Comparison of ENCODE assay signal across 39 cellular contexts in the genomic region with DNA sequence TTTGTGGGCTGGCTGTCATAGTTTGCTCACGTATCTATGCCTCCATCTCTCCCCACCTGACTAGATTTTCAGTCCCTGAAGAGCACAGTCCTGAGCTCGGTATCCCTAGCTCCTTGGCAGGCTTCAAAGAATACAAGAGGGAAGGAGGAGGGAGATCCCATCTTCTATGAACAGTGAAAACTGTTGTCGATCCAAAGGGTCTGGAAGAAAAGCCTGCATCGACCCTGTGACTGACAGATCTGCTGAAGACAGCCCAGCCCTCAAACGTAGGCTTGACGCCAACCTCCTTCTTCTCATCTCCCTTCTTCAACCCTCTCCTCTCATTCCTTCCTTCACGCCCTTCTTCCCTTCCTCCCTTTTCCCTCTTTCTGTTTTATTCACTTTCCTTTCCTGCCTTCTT. TPM values are rescaled to one million over a fixed set of nuclear protein-coding genes. Genes with fewer than 3 reads are reported as not detected.
"Had no signal": no experiment of that assay in that cellular context is flagged by ENCODE, and none has a peak within 500 bp of the region (broad histone marks: within the 10 kb centered on the region; RNA-seq: fewer than 3 reads in every experiment).

No MANE protein-coding gene starts in this region.

- ATAC-seq: activated CD4-positive, alpha-beta T cell treated with anti-CD3 and anti-CD28 coated beads for 36 hours; activated CD4-positive, CD25-positive, alpha-beta regulatory T cell treated with anti-CD3 and anti-CD28 coated beads, Interleukin-2, amount 50 U/mL, for 24 hours; activated CD8-positive, alpha-beta memory T cell treated with anti-CD3 and anti-CD28 coated beads, Interleukin-2, amount 10 ng/mL, durations not matched to agents 7 days and 5 days; activated CD8-positive, alpha-beta T cell treated with anti-CD3 and anti-CD28 coated beads, Interleukin-2, amount 10 ng/mL, durations not matched to agents 7 days and 5 days; activated naive CD8-positive, alpha-beta T cell treated with anti-CD3 and anti-CD28 coated beads, Interleukin-2, amount 50 U/mL, for 24 hours; WTC11 had no signal

- H3K36me3 ChIP-seq: ascending aorta, cardiac muscle cell had no signal

- H3K4me1 Mint-ChIP-seq: activated CD4-positive, alpha-beta memory T cell treated with anti-CD3 and anti-CD28 coated beads, Interleukin-2, amount 10 ng/mL, durations not matched to agents 7 days and 5 days; activated CD4-positive, alpha-beta T cell treated with anti-CD3 and anti-CD28 coated beads, Interleukin-2, amount 10 ng/mL, durations not matched to agents 7 days and 5 days; activated CD8-positive, alpha-beta memory T cell treated with anti-CD3 and anti-CD28 coated beads, Interleukin-2, amount 10 ng/mL, durations not matched to agents 7 days and 5 days; activated naive CD4-positive, alpha-beta T cell treated with anti-CD3 and anti-CD28 coated beads, Interleukin-2, amount 10 ng/mL, durations not matched to agents 7 days and 5 days; activated naive CD4-positive, alpha-beta T cell treated with anti-CD3 and anti-CD28 coated beads, Interleukin-2, amount 50 U/mL, for 24 hours; activated naive CD8-positive, alpha-beta T cell treated with anti-CD3 and anti-CD28 coated beads, Interleukin-2, amount 10 ng/mL, durations not matched to agents 7 days and 5 days; activated naive CD8-positive, alpha-beta T cell treated with anti-CD3 and anti-CD28 coated beads, Interleukin-2, amount 50 U/mL, for 24 hours; central memory CD8-positive, alpha-beta T cell; WTC11 had no signal

- H3K27ac ChIP-seq: ascending aorta, cardiac muscle cell, VCaP had no signal

- H3K4me3 ChIP-seq: ascending aorta, cardiac muscle cell had no signal

- H3K9me3 ChIP-seq: ascending aorta had no signal

- H3K36me3 Mint-ChIP-seq: activated CD8-positive, alpha-beta memory T cell treated with anti-CD3 and anti-CD28 coated beads, Interleukin-2, amount 10 ng/mL, durations not matched to agents 7 days and 5 days; activated naive CD4-positive, alpha-beta T cell treated with anti-CD3 and anti-CD28 coated beads, Interleukin-2, amount 10 ng/mL, durations not matched to agents 7 days and 5 days; activated naive CD4-positive, alpha-beta T cell treated with anti-CD3 and anti-CD28 coated beads, Interleukin-2, amount 50 U/mL, for 24 hours; activated naive CD8-positive, alpha-beta T cell; activated naive CD8-positive, alpha-beta T cell treated with anti-CD3 and anti-CD28 coated beads, Interleukin-2, amount 10 ng/mL, durations not matched to agents 7 days and 5 days; brain; WTC11 had no signal

- H3K4me3 Mint-ChIP-seq: activated CD4-positive, alpha-beta memory T cell treated with anti-CD3 and anti-CD28 coated beads, Interleukin-2, amount 10 ng/mL, durations not matched to agents 7 days and 5 days; activated CD4-positive, alpha-beta T cell treated with anti-CD3 and anti-CD28 coated beads for 36 hours; activated CD4-positive, alpha-beta T cell treated with anti-CD3 and anti-CD28 coated beads, Interleukin-2, amount 10 ng/mL, durations not matched to agents 7 days and 5 days; activated CD8-positive, alpha-beta memory T cell treated with anti-CD3 and anti-CD28 coated beads, Interleukin-2, amount 10 ng/mL, durations not matched to agents 7 days and 5 days; activated CD8-positive, alpha-beta T cell treated with anti-CD3 and anti-CD28 coated beads, Interleukin-2, amount 10 ng/mL, durations not matched to agents 7 days and 5 days; activated naive CD4-positive, alpha-beta T cell treated with anti-CD3 and anti-CD28 coated beads, Interleukin-2, amount 10 ng/mL, durations not matched to agents 7 days and 5 days; activated naive CD4-positive, alpha-beta T cell treated with anti-CD3 and anti-CD28 coated beads, Interleukin-2, amount 50 U/mL, for 24 hours; activated naive CD8-positive, alpha-beta T cell; activated naive CD8-positive, alpha-beta T cell treated with anti-CD3 and anti-CD28 coated beads, Interleukin-2, amount 10 ng/mL, durations not matched to agents 7 days and 5 days; activated naive CD8-positive, alpha-beta T cell treated with anti-CD3 and anti-CD28 coated beads, Interleukin-2, amount 50 U/mL, for 24 hours; activated T-cell treated with anti-CD3 and anti-CD28 coated beads, Interleukin-2, amount 50 U/mL, for 24 hours; brain; central memory CD8-positive, alpha-beta T cell; T-helper 1 cell treated with Interleukin-12 subunit alpha and Interleukin-12 subunit beta and Interleukin-4 antibody, amounts not matched to agents 30 μg/mL and 1 μg/mL, for 36 hours; T-helper 2 cell treated with Interferon-gamma antibody and Interleukin-4, amounts not matched to agents 5 μg/mL and 100 μg/mL, for 36 hours; WTC11 had no signal

- H3K27ac Mint-ChIP-seq: activated CD4-positive, alpha-beta memory T cell treated with anti-CD3 and anti-CD28 coated beads, Interleukin-2, amount 10 ng/mL, durations not matched to agents 7 days and 5 days; activated CD4-positive, alpha-beta T cell treated with anti-CD3 and anti-CD28 coated beads for 36 hours; activated CD4-positive, alpha-beta T cell treated with anti-CD3 and anti-CD28 coated beads, Interleukin-2, amount 10 ng/mL, durations not matched to agents 7 days and 5 days; activated CD8-positive, alpha-beta memory T cell treated with anti-CD3 and anti-CD28 coated beads, Interleukin-2, amount 10 ng/mL, durations not matched to agents 7 days and 5 days; activated CD8-positive, alpha-beta T cell treated with anti-CD3 and anti-CD28 coated beads, Interleukin-2, amount 10 ng/mL, durations not matched to agents 7 days and 5 days; activated naive CD4-positive, alpha-beta T cell treated with anti-CD3 and anti-CD28 coated beads, Interleukin-2, amount 10 ng/mL, durations not matched to agents 7 days and 5 days; activated naive CD4-positive, alpha-beta T cell treated with anti-CD3 and anti-CD28 coated beads, Interleukin-2, amount 50 U/mL, for 24 hours; activated naive CD8-positive, alpha-beta T cell; activated naive CD8-positive, alpha-beta T cell treated with anti-CD3 and anti-CD28 coated beads, Interleukin-2, amount 10 ng/mL, durations not matched to agents 7 days and 5 days; activated naive CD8-positive, alpha-beta T cell treated with anti-CD3 and anti-CD28 coated beads, Interleukin-2, amount 50 U/mL, for 24 hours; activated T-cell treated with anti-CD3 and anti-CD28 coated beads, Interleukin-2, amount 50 U/mL, for 24 hours; activated T-helper 2 cell treated with anti-CD3 and anti-CD28 coated beads, Interferon-gamma antibody, Interleukin-2, Interleukin-4, amounts not matched to agents 10 μg/mL and 5 μg/mL and 100 μg/mL, durations not matched to agents 14 hours and 24 hours and 36 hours; brain; T-helper 1 cell treated with Interleukin-12 subunit alpha and Interleukin-12 subunit beta and Interleukin-4 antibody, amounts not matched to agents 30 μg/mL and 1 μg/mL, for 36 hours; T-helper 2 cell treated with Interferon-gamma antibody and Interleukin-4, amounts not matched to agents 5 μg/mL and 100 μg/mL, for 36 hours; WTC11 had no signal

- DNase-seq: activated CD4-positive, alpha-beta memory T cell treated with anti-CD3 and anti-CD28 coated beads, Interleukin-2, amount 10 ng/mL, durations not matched to agents 7 days and 5 days; activated CD4-positive, alpha-beta T cell treated with anti-CD3 and anti-CD28 coated beads for 1 hour; activated CD4-positive, alpha-beta T cell treated with anti-CD3 and anti-CD28 coated beads for 36 hours; activated CD4-positive, alpha-beta T cell treated with anti-CD3 and anti-CD28 coated beads for 48 hours; activated CD4-positive, alpha-beta T cell treated with anti-CD3 and anti-CD28 coated beads, Interleukin-2, amount 10 ng/mL, durations not matched to agents 7 days and 5 days; activated CD4-positive, alpha-beta T cell treated with anti-CD3 and anti-CD28 coated beads, Interleukin-2, amount 50 U/mL, for 48 hours; activated CD4-positive, CD25-positive, alpha-beta regulatory T cell; activated CD8-positive, alpha-beta memory T cell treated with anti-CD3 and anti-CD28 coated beads for 24 hours; activated CD8-positive, alpha-beta memory T cell treated with anti-CD3 and anti-CD28 coated beads, Interleukin-2, amount 50 U/mL, for 48 hours; activated CD8-positive, alpha-beta T cell treated with anti-CD3 and anti-CD28 coated beads, Interleukin-2, amount 10 ng/mL, durations not matched to agents 7 days and 5 days; activated effector memory CD4-positive, alpha-beta T cell treated with Interleukin-2 at 50 U/mL for 16 hours; activated gamma-delta T cell; activated naive CD4-positive, alpha-beta T cell treated with anti-CD3 and anti-CD28 coated beads, Interleukin-2, amount 10 ng/mL, durations not matched to agents 7 days and 5 days; activated naive CD4-positive, alpha-beta T cell treated with Interleukin-2 at 50 U/mL for 16 hours; activated naive CD8-positive, alpha-beta T cell treated with anti-CD3 and anti-CD28 coated beads, Interleukin-2, amount 10 ng/mL, durations not matched to agents 7 days and 5 days; activated naive CD8-positive, alpha-beta T cell treated with anti-CD3 and anti-CD28 coated beads, Interleukin-2, amount 50 U/mL, for 24 hours; activated T-cell treated with anti-CD3 and anti-CD28 coated beads, Interleukin-2, amount 50 U/mL, for 24 hours; activated T-cell treated with anti-CD3 and anti-CD28 coated beads, Interleukin-2, amount 50 U/mL, for 48 hours; amygdala; anterior cingulate cortex; caudate nucleus; SW 1271; T-helper 1 cell; T-helper 2 cell; T-helper 9 cell had no signal

- H3K27me3 ChIP-seq: ascending aorta had no signal

- H3K9me3 Mint-ChIP-seq: activated CD4-positive, alpha-beta memory T cell treated with anti-CD3 and anti-CD28 coated beads, Interleukin-2, amount 10 ng/mL, durations not matched to agents 7 days and 5 days; activated CD4-positive, alpha-beta T cell treated with anti-CD3 and anti-CD28 coated beads, Interleukin-2, amount 10 ng/mL, durations not matched to agents 7 days and 5 days; activated naive CD4-positive, alpha-beta T cell treated with anti-CD3 and anti-CD28 coated beads, Interleukin-2, amount 10 ng/mL, durations not matched to agents 7 days and 5 days; activated naive CD4-positive, alpha-beta T cell treated with anti-CD3 and anti-CD28 coated beads, Interleukin-2, amount 50 U/mL, for 24 hours; activated naive CD8-positive, alpha-beta T cell treated with anti-CD3 and anti-CD28 coated beads, Interleukin-2, amount 10 ng/mL, durations not matched to agents 7 days and 5 days; activated naive CD8-positive, alpha-beta T cell treated with anti-CD3 and anti-CD28 coated beads, Interleukin-2, amount 50 U/mL, for 24 hours; activated T-cell treated with anti-CD3 and anti-CD28 coated beads, Interleukin-2, amount 50 U/mL, for 24 hours; activated T-helper 2 cell treated with anti-CD3 and anti-CD28 coated beads, Interferon-gamma antibody, Interleukin-2, Interleukin-4, amounts not matched to agents 10 μg/mL and 5 μg/mL and 100 μg/mL, durations not matched to agents 14 hours and 24 hours and 36 hours; brain; central memory CD8-positive, alpha-beta T cell; T-helper 1 cell treated with Interleukin-12 subunit alpha and Interleukin-12 subunit beta and Interleukin-4 antibody, amounts not matched to agents 30 μg/mL and 1 μg/mL, for 36 hours; T-helper 2 cell treated with Interferon-gamma antibody and Interleukin-4, amounts not matched to agents 5 μg/mL and 100 μg/mL, for 36 hours; WTC11 had no signal

RNA-seq across cellular contexts. Expression of gene ADORA1, which starts 13.3 kb away (rescaled TPM):
- total RNA-seq: activated CD4-positive, alpha-beta T cell treated with anti-CD3 and anti-CD28 coated beads for 36 hours; activated CD4-positive, alpha-beta T cell treated with anti-CD3 and anti-CD28 coated beads, Interleukin-2, amount 10 ng/mL, durations not matched to agents 7 days and 5 days; activated CD8-positive, alpha-beta memory T cell treated with anti-CD3 and anti-CD28 coated beads, Interleukin-2, amount 10 ng/mL, durations not matched to agents 7 days and 5 days; activated CD8-positive, alpha-beta T cell treated with anti-CD3 and anti-CD28 coated beads, Interleukin-2, amount 10 ng/mL, durations not matched to agents 7 days and 5 days; activated naive CD8-positive, alpha-beta T cell treated with anti-CD3 and anti-CD28 coated beads, Interleukin-2, amount 10 ng/mL, durations not matched to agents 7 days and 5 days; activated T-helper 2 cell treated with anti-CD3 and anti-CD28 coated beads, Interferon-gamma antibody, Interleukin-2, Interleukin-4, amounts not matched to agents 10 μg/mL and 5 μg/mL and 100 μg/mL, durations not matched to agents 14 hours and 24 hours and 36 hours had no signal

RNA-seq across cellular contexts. Expression of gene MYOG, which starts 28.4 kb away (rescaled TPM):
- total RNA-seq: activated CD4-positive, alpha-beta memory T cell treated with anti-CD3 and anti-CD28 coated beads, Interleukin-2, amount 10 ng/mL, durations not matched to agents 7 days and 5 days; activated CD4-positive, alpha-beta T cell treated with anti-CD3 and anti-CD28 coated beads for 36 hours; activated CD4-positive, alpha-beta T cell treated with anti-CD3 and anti-CD28 coated beads, Interleukin-2, amount 10 ng/mL, durations not matched to agents 7 days and 5 days; activated CD8-positive, alpha-beta memory T cell treated with anti-CD3 and anti-CD28 coated beads, Interleukin-2, amount 10 ng/mL, durations not matched to agents 7 days and 5 days; activated CD8-positive, alpha-beta T cell treated with anti-CD3 and anti-CD28 coated beads, Interleukin-2, amount 10 ng/mL, durations not matched to agents 7 days and 5 days; activated naive CD8-positive, alpha-beta T cell treated with anti-CD3 and anti-CD28 coated beads, Interleukin-2, amount 10 ng/mL, durations not matched to agents 7 days and 5 days; activated T-helper 2 cell treated with anti-CD3 and anti-CD28 coated beads, Interferon-gamma antibody, Interleukin-2, Interleukin-4, amounts not matched to agents 10 μg/mL and 5 μg/mL and 100 μg/mL, durations not matched to agents 14 hours and 24 hours and 36 hours; ascending aorta; bronchial epithelial cell; WTC11 had no signal
- polyA plus RNA-seq: cardiac muscle cell had no signal
